Comparison of ENCODE assay signal across 8 cellular contexts in genomic region chr17:42980766-42981397, GRCh38. TPM values are rescaled to one million over a fixed set of nuclear protein-coding genes. Genes with fewer than 3 reads are reported as not detected.
DNase-seq lines count a peak whose midpoint lies in the region; ATAC-seq and TF ChIP-seq lines count a peak whose summit lies in the region.

No MANE protein-coding gene starts in this region.

- peak overlapping the region; percentile 97 to 99 (median 97) for H3K4me3 Mint-ChIP-seq in CD4-positive, CD25-positive, alpha-beta regulatory T cell

- no peaks in the 10 kb centered on the region for H3K9me3 ChIP-seq in CD4-positive, CD25-positive, alpha-beta regulatory T cell (ENCODE audit: control insufficient read depth in 2 of 2, low read length in 2 of 2)
- H3K9me3 ChIP-seq in HUES6 (ENCODE audit: control insufficient read depth, insufficient read depth, low read depth, low read length): no peaks in the 10 kb centered on the region
- no peaks in the 10 kb centered on the region for H3K9me3 ChIP-seq in gastroesophageal sphincter
- H3K9me3 ChIP-seq in osteoblast (ENCODE audit: low read depth, low read length): no peaks in the 10 kb centered on the region
- H3K9me3 ChIP-seq in upper lobe of right lung: no peaks in the 10 kb centered on the region

- peak overlapping the region; percentile 88 for H3K4me3 ChIP-seq in CD4-positive, CD25-positive, alpha-beta regulatory T cell (ENCODE audit: low read depth, low read length)
- H3K4me3 ChIP-seq in HUES6 (ENCODE audit: low read depth, low read length) (peak overlapping the region; percentile 94), gastroesophageal sphincter (peak overlapping the region; percentile 72 to 98), osteoblast (ENCODE audit: insufficient read depth, low read length) (peak overlapping the region; percentile 99), upper lobe of right lung (peak overlapping the region; percentile 87)

- WGBS in gastroesophageal sphincter (ENCODE audit: low coverage in 1 of 2), 2 donors: 0 to 1% methylated on average over 5 to 18 of the region's 67 CpGs

- peaks cover 4% of the 10 kb centered on the region for H3K36me3 ChIP-seq in CD4-positive, CD25-positive, alpha-beta regulatory T cell (ENCODE audit: control insufficient read depth, insufficient read depth, low read length)
- H3K36me3 ChIP-seq in HUES6 (ENCODE audit: control insufficient read depth, insufficient read depth, low read length) (peaks cover 14% of the 10 kb centered on the region), gastroesophageal sphincter (peaks cover 0 to 23% of the 10 kb centered on the region in 2 donors), osteoblast (ENCODE audit: insufficient read depth, low read length) (peaks cover 10% of the 10 kb centered on the region), upper lobe of right lung (peaks cover 11% of the 10 kb centered on the region)

- H3K27me3 Mint-ChIP-seq in CD4-positive, CD25-positive, alpha-beta regulatory T cell: peaks cover 4% of the 10 kb centered on the region

- no peak for TF ChIP-seq POLR2A in gastroesophageal sphincter (IDR thresholded peaks at IDR 0.05)

- H3K4me1 Mint-ChIP-seq in CD4-positive, CD25-positive, alpha-beta regulatory T cell: peaks cover 11 to 49% (median 28%) of the 10 kb centered on the region in 4 donors

- peak overlapping the region; percentile 85 for H3K27ac ChIP-seq in CD4-positive, CD25-positive, alpha-beta regulatory T cell (ENCODE audit: insufficient read depth, low read length, poor library complexity, severe bottlenecking)
- peak overlapping the region; percentile 90; the same call in 1 of the 2 replicates for H3K27ac ChIP-seq in HUES6 (ENCODE audit: low read depth, low read length)
- H3K27ac ChIP-seq in gastroesophageal sphincter: peak overlapping the region; percentile 35 to 92 (median 86)
- H3K27ac ChIP-seq in osteoblast (ENCODE audit: low read depth, low read length): peak overlapping the region; percentile 76
- peak overlapping the region; percentile 83 for H3K27ac ChIP-seq in upper lobe of right lung

- H2AFZ ChIP-seq in osteoblast (ENCODE audit: low read length): peak overlapping the region; percentile 83

- intact Hi-C loops in upper lobe of right lung (cut with DNase I): no loop called here

- peak in 3 of 4 experiments; percentile 10 to 42 (median 36) for TF ChIP-seq CTCF in gastroesophageal sphincter (IDR thresholded peaks at IDR 0.05)
- TF ChIP-seq CTCF in osteoblast (IDR thresholded peaks at IDR 0.05; ENCODE audit: extremely low read depth, low read depth, low read length): no peak
- TF ChIP-seq CTCF in upper lobe of right lung (IDR thresholded peaks at IDR 0.05): peak; percentile 14

- no peak for TF ChIP-seq EP300 in gastroesophageal sphincter (IDR thresholded peaks at IDR 0.05)

- H3K9me3 Mint-ChIP-seq in CD4-positive, CD25-positive, alpha-beta regulatory T cell: peaks cover 0 to 2% (median 0%) of the 10 kb centered on the region in 7 donors

- peaks cover 6% of the 10 kb centered on the region for H4K20me1 ChIP-seq in osteoblast (ENCODE audit: insufficient read depth, low read length)

- peaks cover 54% of the 10 kb centered on the region for H3K79me2 ChIP-seq in osteoblast (ENCODE audit: insufficient read depth, low read length)

- H3K4me1 ChIP-seq in CD4-positive, CD25-positive, alpha-beta regulatory T cell (ENCODE audit: control insufficient read depth, insufficient read depth, low read length, poor library complexity, severe bottlenecking): peaks cover 21% of the 10 kb centered on the region
- H3K4me1 ChIP-seq in HUES6 (ENCODE audit: control insufficient read depth, insufficient read depth, low read length): peaks cover 14% of the 10 kb centered on the region
- peaks cover 0 to 31% (median 11%) of the 10 kb centered on the region in 3 donors for H3K4me1 ChIP-seq in gastroesophageal sphincter
- peaks cover 17% of the 10 kb centered on the region for H3K4me1 ChIP-seq in osteoblast (ENCODE audit: insufficient read depth, low read length)
- H3K4me1 ChIP-seq in upper lobe of right lung: peaks cover 23% of the 10 kb centered on the region

- peak overlapping the region; percentile 96 for H3K9ac ChIP-seq in HUES6 (ENCODE audit: low read length)

- no peaks in the 10 kb centered on the region for H3K27me3 ChIP-seq in CD4-positive, CD25-positive, alpha-beta regulatory T cell (ENCODE audit: control insufficient read depth, insufficient read depth, low read length)
- H3K27me3 ChIP-seq in HUES6 (ENCODE audit: control insufficient read depth, insufficient read depth, low read length): no peaks in the 10 kb centered on the region
- H3K27me3 ChIP-seq in gastroesophageal sphincter: no peaks in the 10 kb centered on the region
- no peaks in the 10 kb centered on the region for H3K27me3 ChIP-seq in osteoblast (ENCODE audit: insufficient read depth, low read length)
- no peaks in the 10 kb centered on the region for H3K27me3 ChIP-seq in upper lobe of right lung

- DNase-seq in CD4-positive, CD25-positive, alpha-beta regulatory T cell: peak; percentile 49 to 78 (median 63)
- DNase-seq in SHP77 (lab: John Stamatoyannopoulos, UW): peak; percentile 42 to 57
- peak; percentile 51 for DNase-seq in activated gamma-delta T cell (lab: John Stamatoyannopoulos, UW)
- peak; percentile 93 for DNase-seq in osteoblast (ENCODE audit: insufficient read length, low spot score, missing footprints)
- peak; percentile 79 for DNase-seq in upper lobe of right lung

- peaks cover 3% of the 10 kb centered on the region for H3K36me3 Mint-ChIP-seq in CD4-positive, CD25-positive, alpha-beta regulatory T cell

- ATAC-seq in CD4-positive, CD25-positive, alpha-beta regulatory T cell (ENCODE audit: low read depth in 2 of 2): peak; percentile 70 to 72
- ATAC-seq in GM19452 (IDR thresholded peaks at IDR 0.05; ENCODE audit: unreplicated experiment) (peak; percentile 53), gastroesophageal sphincter (peak; percentile 65), upper lobe of right lung (peak; percentile 80)

- peak overlapping the region; percentile 100 for H3K4me2 ChIP-seq in osteoblast (ENCODE audit: insufficient read depth, low read length)

- H3K27ac Mint-ChIP-seq in CD4-positive, CD25-positive, alpha-beta regulatory T cell: peak overlapping the region; percentile 92 to 98 (median 97)

RNA-seq across cellular contexts. Expression of gene RUNDC1, which starts 0.5 kb away (rescaled TPM):
- total RNA-seq in CD4-positive, CD25-positive, alpha-beta regulatory T cell: 14.9 TPM
- polyA plus RNA-seq in CD4-positive, CD25-positive, alpha-beta regulatory T cell: 10 to 100 TPM; 10.6 to 15.2 (median 13.2) TPM
- total RNA-seq in gastroesophageal sphincter (10 to 100 TPM; 16.4 to 20.9 (median 19.4) TPM), osteoblast (8.8 and 10.1 TPM in 2 replicates), upper lobe of right lung (14.4 TPM)

RNA-seq across cellular contexts. Expression of gene PTGES3L, which starts 1.0 kb away (rescaled TPM):
- 1.5 TPM for total RNA-seq in CD4-positive, CD25-positive, alpha-beta regulatory T cell
- polyA plus RNA-seq in CD4-positive, CD25-positive, alpha-beta regulatory T cell: not detected
- 10 to 100 TPM in 2 of 4 donors, 1 to 10 TPM in 2; 5.5 to 19.6 (median 10.1) TPM for total RNA-seq in gastroesophageal sphincter
- total RNA-seq in osteoblast: under 0.01 and 0.29 TPM in 2 replicates
- total RNA-seq in upper lobe of right lung: 0.38 TPM

RNA-seq across cellular contexts. Expression of gene AARSD1, which starts 16.6 kb away (rescaled TPM):
- 48.5 TPM for total RNA-seq in CD4-positive, CD25-positive, alpha-beta regulatory T cell
- polyA plus RNA-seq in CD4-positive, CD25-positive, alpha-beta regulatory T cell: 10 to 100 TPM; 23.2 to 39.2 (median 28.9) TPM
- 10 to 100 TPM; 10.9 to 39.5 (median 26.3) TPM for total RNA-seq in gastroesophageal sphincter
- total RNA-seq in osteoblast: 14.1 and 16.2 TPM in 2 replicates
- 35.0 TPM for total RNA-seq in upper lobe of right lung

RNA-seq across cellular contexts. Expression of gene RPL27, which starts 17.3 kb away (rescaled TPM):
- total RNA-seq in CD4-positive, CD25-positive, alpha-beta regulatory T cell: 881 TPM
- 1,000 to 10,000 TPM; 1,558 to 2,241 (median 2,024) TPM for polyA plus RNA-seq in CD4-positive, CD25-positive, alpha-beta regulatory T cell
- total RNA-seq in gastroesophageal sphincter (1,000 to 10,000 TPM in 3 of 4 donors, 100 to 1,000 TPM in 1; 854 to 1,510 (median 1,196) TPM), osteoblast (878 and 1,256 TPM in 2 replicates), upper lobe of right lung (752 TPM)

RNA-seq across cellular contexts. Expression of gene IFI35, which starts 25.7 kb away (rescaled TPM):
- 38.3 TPM for total RNA-seq in CD4-positive, CD25-positive, alpha-beta regulatory T cell
- polyA plus RNA-seq in CD4-positive, CD25-positive, alpha-beta regulatory T cell: 10 to 100 TPM; 62.9 to 87.6 (median 71.8) TPM
- total RNA-seq in gastroesophageal sphincter (10 to 100 TPM; 17.1 to 27.9 (median 22.9) TPM), osteoblast (28.6 and 45.2 TPM in 2 replicates), upper lobe of right lung (47.7 TPM)

Comparison
In these comparisons a context has a peak if more than half of its experiments do, and no peak if none do; other contexts are left out.
1. Peak in every context shown above with its lines: DNase-seq, ATAC-seq, H3K4me3 ChIP-seq and H3K27ac ChIP-seq.